Comparison of ENCODE assay signal across 13 cellular contexts in the genomic region with DNA sequence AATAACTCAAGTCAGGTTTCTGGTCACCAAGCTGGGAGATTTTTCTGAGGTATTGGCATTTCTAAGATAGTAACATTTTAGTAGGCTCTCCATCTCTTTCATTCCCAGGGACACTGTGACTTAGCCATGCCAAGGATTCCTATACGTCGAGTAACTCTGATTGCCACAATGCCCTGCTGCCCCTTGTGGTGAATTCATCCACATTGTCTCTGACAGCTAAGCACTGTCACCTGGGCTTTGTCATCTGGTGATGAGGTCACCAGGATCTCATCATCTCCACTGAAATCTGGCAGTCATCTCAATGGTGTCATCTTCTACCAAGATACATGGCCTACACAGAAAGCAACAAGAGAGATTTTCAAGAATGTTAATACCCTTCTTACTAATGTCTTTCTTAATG.
DNase-seq lines count a peak whose midpoint lies in the region; ATAC-seq and TF ChIP-seq lines count a peak whose summit lies in the region.
"Had no signal": no experiment of that assay in that cellular context is flagged by ENCODE, and none has a peak within 500 bp of the region (broad histone marks: within the 10 kb centered on the region; RNA-seq: fewer than 3 reads in every experiment).

No MANE protein-coding gene starts in this region.

- peaks cover 0 to 4% (median 0%) of the 10 kb centered on the region in 7 donors for H3K4me1 Mint-ChIP-seq in naive thymus-derived CD4-positive, alpha-beta T cell
- H3K4me1 Mint-ChIP-seq: mesothelial cell of epicardium had no signal

- peaks cover 0 to 7% (median 0%) of the 10 kb centered on the region in 5 donors for H3K27me3 Mint-ChIP-seq in naive thymus-derived CD4-positive, alpha-beta T cell

- POLR2A ChIA-PET in naive thymus-derived CD4-positive, alpha-beta T cell (lab: Charles Lee), result no interaction called here

- H3K9me3 ChIP-seq in naive thymus-derived CD4-positive, alpha-beta T cell (ENCODE audit: control insufficient read depth in 2 of 3, low read length in 3 of 3), result no peaks in the 10 kb centered on the region
- H3K9me3 ChIP-seq: ascending aorta had no signal

- no peak for TF ChIP-seq POLR2A in NB4 (IDR thresholded peaks at IDR 0.05; ENCODE audit: extremely low read depth, insufficient read length)

- CTCF ChIA-PET in naive thymus-derived CD4-positive, alpha-beta T cell (lab: Charles Lee), result no interaction called here

- no peak overlapping the region for H3K4me3 Mint-ChIP-seq in naive thymus-derived CD4-positive, alpha-beta T cell
- H3K4me3 Mint-ChIP-seq: mesothelial cell of epicardium had no signal

- intact Hi-C loops in naive thymus-derived CD4-positive, alpha-beta T cell (cut with micrococcal nuclease), result no loop called here

- H3K27ac ChIP-seq in naive thymus-derived CD4-positive, alpha-beta T cell (ENCODE audit: low read depth, low read length), result no peak overlapping the region
- H3K27ac ChIP-seq: ascending aorta had no signal

- no peak overlapping the region for H3K27ac Mint-ChIP-seq in naive thymus-derived CD4-positive, alpha-beta T cell
- H3K27ac Mint-ChIP-seq: mesothelial cell of epicardium had no signal

- H3K4me3 ChIP-seq in GM12865 (ENCODE audit: low read depth, low read length) (no peak overlapping the region), NB4 (ENCODE audit: low read depth, low read length) (no peak overlapping the region), cardiac fibroblast (replicated peaks in 1 of 2; ENCODE audit: low read depth in 2 of 2, low read length in 2 of 2) (no peak overlapping the region)
- H3K4me3 ChIP-seq in naive thymus-derived CD4-positive, alpha-beta T cell (ENCODE audit: low read length), result no peak overlapping the region
- H3K4me3 ChIP-seq: ascending aorta had no signal

- no peak for TF ChIP-seq CTCF in GM12865 (IDR thresholded peaks at IDR 0.05; ENCODE audit: insufficient read depth, low read depth, low read length, missing control alignments)
- no peak for TF ChIP-seq CTCF in NB4 (IDR thresholded peaks at IDR 0.05; ENCODE audit: low read depth, low read length)
- TF ChIP-seq CTCF in cardiac fibroblast (IDR thresholded peaks at IDR 0.05; ENCODE audit: low read depth, low read length), result peak; percentile 8

- H3K9me3 Mint-ChIP-seq in naive thymus-derived CD4-positive, alpha-beta T cell, result peaks cover 0 to 21% (median 8%) of the 10 kb centered on the region in 11 donors

- no peak for ATAC-seq in GM21381 (IDR thresholded peaks at IDR 0.05; ENCODE audit: unreplicated experiment)
- no peak for ATAC-seq in naive thymus-derived CD4-positive, alpha-beta T cell
- ATAC-seq: Right ventricle myocardium inferior had no signal

- no peaks in the 10 kb centered on the region for H3K27me3 ChIP-seq in naive thymus-derived CD4-positive, alpha-beta T cell (ENCODE audit: control insufficient read depth in 2 of 2, insufficient read depth in 2 of 2, low read length in 2 of 2)
- H3K27me3 ChIP-seq: ascending aorta had no signal

- H3K36me3 Mint-ChIP-seq in naive thymus-derived CD4-positive, alpha-beta T cell, result peaks cover 0 to under 1% (median 0%) of the 10 kb centered on the region in 5 donors
- H3K36me3 Mint-ChIP-seq: mesothelial cell of epicardium had no signal

- no peaks in the 10 kb centered on the region for H3K4me1 ChIP-seq in naive thymus-derived CD4-positive, alpha-beta T cell (ENCODE audit: control insufficient read depth in 2 of 2, insufficient read depth in 2 of 2, low read length in 2 of 2)
- H3K4me1 ChIP-seq: ascending aorta had no signal

- H3K36me3 ChIP-seq in naive thymus-derived CD4-positive, alpha-beta T cell (ENCODE audit: control insufficient read depth in 2 of 3, insufficient read depth in 3 of 3, low read length in 3 of 3), result no peaks in the 10 kb centered on the region
- H3K36me3 ChIP-seq: ascending aorta had no signal

- peak; percentile 3 for DNase-seq in GM12865 (ENCODE audit: low read depth)
- peak; percentile 4 for DNase-seq in NB4 (ENCODE audit: low read depth)
- peak in 1 of 2 donors; percentile 59 for DNase-seq in cardiac fibroblast (ENCODE audit: low read depth in 2 of 2)
- peak; percentile 16 for DNase-seq in renal cortical epithelial cell (ENCODE audit: low read depth)
- DNase-seq in inferior parietal cortex (ENCODE audit: extremely low spot score), result no peak
- no peak for DNase-seq in naive thymus-derived CD4-positive, alpha-beta T cell
- DNase-seq: foreskin melanocyte, NCI-H1417 treated with DMSO at 0.1 percent for 48 hours, small intestine had no signal

Comparison
In these comparisons a context has a peak if more than half of its experiments do, and no peak if none do; other contexts are left out.
1. DNase-seq: peak in GM12865 (single experiment), NB4 (single experiment) and renal cortical epithelial cell (single experiment); none in inferior parietal cortex (single experiment) and naive thymus-derived CD4-positive, alpha-beta T cell (0 of 9).